Comparison of ENCODE assay signal across 35 cellular contexts in genomic region chr16:14062261-14062660, GRCh38.
"Had no signal": no experiment of that assay in that cellular context is flagged by ENCODE, and none has a peak within 500 bp of the region (broad histone marks: within the 10 kb centered on the region; RNA-seq: fewer than 3 reads in every experiment).

No MANE protein-coding gene starts in this region.

- H3K4me3 Mint-ChIP-seq: activated B cell treated with CpG ODN at 0.5 μM for 24 hours; activated CD4-positive, alpha-beta memory T cell treated with anti-CD3 and anti-CD28 coated beads for 36 hours; activated CD4-positive, alpha-beta T cell treated with anti-CD3 and anti-CD28 coated beads, Interleukin-2, amount 10 ng/mL, durations not matched to agents 24 days and 14 days; activated CD8-positive, alpha-beta T cell treated with anti-CD3 and anti-CD28 coated beads for 36 hours; activated naive CD4-positive, alpha-beta T cell treated with anti-CD3 and anti-CD28 coated beads for 36 hours; activated naive CD8-positive, alpha-beta T cell treated with anti-CD3 and anti-CD28 coated beads for 36 hours; activated T-cell treated with anti-CD3 and anti-CD28 coated beads, Interleukin-2, amount 50 U/mL, for 4 hours; activated T-cell treated with anti-CD3 and anti-CD28 coated beads, Interleukin-2, amount 50 U/mL, for 72 hours; activated T-helper 1 cell treated with anti-CD3 and anti-CD28 coated beads, Interleukin-12 subunit alpha, Interleukin-12 subunit beta, Interleukin-2, Interleukin-4 antibody, amounts not matched to agents 30 ng/mL and 10 ng/mL and 1 ng/mL, durations not matched to agents 14 hours and 24 hours and 36 hours; activated T-helper 17 cell treated with anti-CD3 and anti-CD28 coated beads, Interleukin-2, amount 50 U/mL, for 72 hours; brain; T-helper 1 cell treated with Interleukin-12 subunit alpha and Interleukin-12 subunit beta and Interleukin-4 antibody, amounts not matched to agents 30 μg/mL and 1 μg/mL, for 36 hours; T-helper 2 cell treated with Interferon-gamma antibody and Interleukin-4, amounts not matched to agents 5 μg/mL and 100 μg/mL, for 36 hours had no signal

- H3K4me1 ChIP-seq: adrenal gland, breast epithelium had no signal

- H3K4me3 ChIP-seq: adrenal gland, ascending aorta, breast epithelium had no signal

- H3K4me1 Mint-ChIP-seq: activated B cell treated with CpG ODN at 0.5 μM for 24 hours; activated CD4-positive, alpha-beta T cell treated with anti-CD3 and anti-CD28 coated beads, Interleukin-2, amount 10 ng/mL, durations not matched to agents 24 days and 14 days; activated naive CD8-positive, alpha-beta T cell treated with anti-CD3 and anti-CD28 coated beads for 36 hours; activated T-helper 17 cell treated with anti-CD3 and anti-CD28 coated beads, Interleukin-2, amount 50 U/mL, for 72 hours; brain had no signal

- H3K27ac Mint-ChIP-seq: activated B cell treated with CpG ODN at 0.5 μM for 24 hours; activated CD4-positive, alpha-beta memory T cell treated with anti-CD3 and anti-CD28 coated beads for 36 hours; activated CD4-positive, alpha-beta T cell treated with anti-CD3 and anti-CD28 coated beads, Interleukin-2, amount 10 ng/mL, durations not matched to agents 24 days and 14 days; activated CD8-positive, alpha-beta T cell treated with anti-CD3 and anti-CD28 coated beads for 36 hours; activated naive CD4-positive, alpha-beta T cell treated with anti-CD3 and anti-CD28 coated beads for 36 hours; activated naive CD4-positive, alpha-beta T cell treated with anti-CD3 and anti-CD28 coated beads, Interleukin-2, amount 50 U/mL, for 72 hours; activated naive CD8-positive, alpha-beta T cell treated with anti-CD3 and anti-CD28 coated beads for 36 hours; activated T-cell treated with anti-CD3 and anti-CD28 coated beads, Interleukin-2, amount 50 U/mL, for 72 hours; activated T-helper 1 cell treated with anti-CD3 and anti-CD28 coated beads, Interleukin-12 subunit alpha, Interleukin-12 subunit beta, Interleukin-2, Interleukin-4 antibody, amounts not matched to agents 30 ng/mL and 10 ng/mL and 1 ng/mL, durations not matched to agents 14 hours and 24 hours and 36 hours; activated T-helper 17 cell treated with anti-CD3 and anti-CD28 coated beads, Interleukin-2, amount 50 U/mL, for 72 hours; brain; T-helper 1 cell treated with Interleukin-12 subunit alpha and Interleukin-12 subunit beta and Interleukin-4 antibody, amounts not matched to agents 30 μg/mL and 1 μg/mL, for 36 hours; T-helper 2 cell treated with Interferon-gamma antibody and Interleukin-4, amounts not matched to agents 5 μg/mL and 100 μg/mL, for 36 hours had no signal

- ATAC-seq: activated CD8-positive, alpha-beta T cell treated with anti-CD3 and anti-CD28 coated beads for 36 hours; activated naive CD4-positive, alpha-beta T cell treated with anti-CD3 and anti-CD28 coated beads, Interleukin-2, amount 50 U/mL, for 72 hours; activated T-cell treated with anti-CD3 and anti-CD28 coated beads, Interleukin-2, amount 50 U/mL, for 4 hours; activated T-cell treated with anti-CD3 and anti-CD28 coated beads, Interleukin-2, amount 50 U/mL, for 72 hours; activated T-helper 17 cell treated with anti-CD3 and anti-CD28 coated beads, Interleukin-2, amount 50 U/mL, for 72 hours had no signal

- DNase-seq: activated B cell treated with CpG ODN at 0.5 μM for 24 hours; activated CD4-positive, alpha-beta memory T cell treated with anti-CD3 and anti-CD28 coated beads for 36 hours; activated CD4-positive, alpha-beta T cell treated with anti-CD3 and anti-CD28 coated beads for 4 hours; activated CD4-positive, alpha-beta T cell treated with anti-CD3 and anti-CD28 coated beads, Interleukin-2, amount 10 ng/mL, durations not matched to agents 24 days and 14 days; activated CD4-positive, alpha-beta T cell treated with anti-CD3 and anti-CD28 coated beads, Interleukin-2, amount 50 U/mL, for 1 hour; activated CD4-positive, alpha-beta T cell treated with anti-CD3 and anti-CD28 coated beads, Interleukin-2, amount 50 U/mL, for 4 hours; activated CD4-positive, CD25-positive, alpha-beta regulatory T cell treated with anti-CD3 and anti-CD28 coated beads, Interleukin-2, amount 50 U/mL, for 72 hours; activated CD8-positive, alpha-beta memory T cell treated with anti-CD3 and anti-CD28 coated beads, Interleukin-2, amount 50 U/mL, for 4 hours; activated CD8-positive, alpha-beta T cell treated with anti-CD3 and anti-CD28 coated beads for 36 hours; activated effector memory CD4-positive, alpha-beta T cell treated with anti-CD3 and anti-CD28 coated beads, Interleukin-2, amount 50 U/mL, for 16 hours; activated gamma-delta T cell treated with Interleukin-2 at 50 U/mL for 16 hours; activated naive CD4-positive, alpha-beta T cell; activated naive CD4-positive, alpha-beta T cell treated with anti-CD3 and anti-CD28 coated beads for 36 hours; activated naive CD4-positive, alpha-beta T cell treated with anti-CD3 and anti-CD28 coated beads, Interleukin-2, amount 50 U/mL, for 16 hours; activated naive CD8-positive, alpha-beta T cell treated with anti-CD3 and anti-CD28 coated beads for 36 hours; activated T-cell treated with anti-CD3 and anti-CD28 coated beads for 4 hours; activated T-cell treated with anti-CD3 and anti-CD28 coated beads, Interleukin-2, amount 50 U/mL, for 1 hour; activated T-cell treated with anti-CD3 and anti-CD28 coated beads, Interleukin-2, amount 50 U/mL, for 4 hours; activated T-cell treated with anti-CD3 and anti-CD28 coated beads, Interleukin-2, amount 50 U/mL, for 72 hours; adrenal gland; amniotic stem cell; anterior cingulate cortex; central memory CD4-positive, alpha-beta T cell; T-helper 1 cell; T-helper 2 cell; T-helper 9 cell had no signal

- H3K9me3 Mint-ChIP-seq: activated B cell treated with CpG ODN at 0.5 μM for 24 hours; activated CD4-positive, alpha-beta memory T cell treated with anti-CD3 and anti-CD28 coated beads for 36 hours; activated CD4-positive, alpha-beta T cell treated with anti-CD3 and anti-CD28 coated beads, Interleukin-2, amount 10 ng/mL, durations not matched to agents 24 days and 14 days; activated CD8-positive, alpha-beta T cell treated with anti-CD3 and anti-CD28 coated beads for 36 hours; activated naive CD4-positive, alpha-beta T cell treated with anti-CD3 and anti-CD28 coated beads for 36 hours; activated naive CD4-positive, alpha-beta T cell treated with anti-CD3 and anti-CD28 coated beads, Interleukin-2, amount 50 U/mL, for 72 hours; activated naive CD8-positive, alpha-beta T cell treated with anti-CD3 and anti-CD28 coated beads for 36 hours; activated T-cell treated with anti-CD3 and anti-CD28 coated beads, Interleukin-2, amount 50 U/mL, for 4 hours; activated T-cell treated with anti-CD3 and anti-CD28 coated beads, Interleukin-2, amount 50 U/mL, for 72 hours; activated T-helper 1 cell treated with anti-CD3 and anti-CD28 coated beads, Interleukin-12 subunit alpha, Interleukin-12 subunit beta, Interleukin-2, Interleukin-4 antibody, amounts not matched to agents 30 ng/mL and 10 ng/mL and 1 ng/mL, durations not matched to agents 14 hours and 24 hours and 36 hours; activated T-helper 17 cell treated with anti-CD3 and anti-CD28 coated beads, Interleukin-2, amount 50 U/mL, for 72 hours; T-helper 1 cell treated with Interleukin-12 subunit alpha and Interleukin-12 subunit beta and Interleukin-4 antibody, amounts not matched to agents 30 μg/mL and 1 μg/mL, for 36 hours; T-helper 2 cell treated with Interferon-gamma antibody and Interleukin-4, amounts not matched to agents 5 μg/mL and 100 μg/mL, for 36 hours had no signal

- H3K36me3 ChIP-seq: adrenal gland, ascending aorta, breast epithelium had no signal

- H3K27ac ChIP-seq: adrenal gland, ascending aorta, breast epithelium, VCaP had no signal

- H3K27me3 ChIP-seq: adrenal gland, ascending aorta, breast epithelium had no signal

- H3K36me3 Mint-ChIP-seq: activated CD4-positive, alpha-beta memory T cell treated with anti-CD3 and anti-CD28 coated beads for 36 hours; activated naive CD8-positive, alpha-beta T cell treated with anti-CD3 and anti-CD28 coated beads for 36 hours; brain had no signal
